ENCODE assay signal across 9 cellular contexts in the genomic region with DNA sequence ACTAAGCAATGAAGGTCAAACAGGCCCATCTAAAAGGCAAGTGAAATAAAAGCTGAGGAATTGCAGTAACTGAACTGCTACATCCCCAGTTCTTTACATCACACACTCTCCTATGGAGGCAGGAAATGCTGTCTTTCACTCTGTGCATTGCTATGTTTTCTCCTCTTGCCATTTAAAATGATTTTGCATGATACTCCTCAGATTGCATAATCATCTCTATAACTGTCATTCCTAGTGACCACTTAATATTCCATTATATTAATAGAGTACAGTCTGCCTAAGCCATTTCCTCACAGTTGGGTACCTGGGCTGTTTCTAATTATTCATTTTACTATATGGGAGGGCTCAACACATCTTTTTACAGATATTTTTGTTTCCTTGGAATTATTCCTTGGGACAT.
"Had no signal": no experiment of that assay in that cellular context is flagged by ENCODE, and none has a peak within 500 bp of the region (broad histone marks: within the 10 kb centered on the region; RNA-seq: fewer than 3 reads in every experiment).

No MANE protein-coding gene starts in this region.

- H3K4me3 ChIP-seq: GM23338, HAP-1 had no signal

- H2AFZ ChIP-seq: GM23338 had no signal

- ATAC-seq: GM23338, HCT116, HepG2 had no signal

- H3K9me3 ChIP-seq: HAP-1 had no signal

- H3K36me3 ChIP-seq: HAP-1 had no signal

- H3K27ac ChIP-seq: HL-60 had no signal

- H3K4me3 Mint-ChIP-seq: GM23338, HFFc6 had no signal

- DNase-seq: H7, HFFc6, KBM-7 had no signal

- H3K27ac Mint-ChIP-seq: GM23338, HFFc6 had no signal

- FAIRE-seq: H1, HepG2 had no signal

- H3K9me3 Mint-ChIP-seq: GM23338, HFFc6 had no signal

- H3K4me2 ChIP-seq: GM23338 had no signal
